In genomic region chr1:156705918-156706646, GRCh38 we compare ENCODE assay signal across 1 cellular context.
TF ChIP-seq lines count a peak whose summit lies in the region.

No MANE protein-coding gene starts in this region.

TF ChIP-seq in A549, 52 proteins besides CTCF, POLR2A, EP300 and RAD21 (continued from another document):
- TF ChIP-seq REST (IDR thresholded peaks at IDR 0.05) (no peak), ZNF302 (CRISPR knock-in tag; IDR thresholded peaks at IDR 0.05) (no peak)
